In the genomic region with DNA sequence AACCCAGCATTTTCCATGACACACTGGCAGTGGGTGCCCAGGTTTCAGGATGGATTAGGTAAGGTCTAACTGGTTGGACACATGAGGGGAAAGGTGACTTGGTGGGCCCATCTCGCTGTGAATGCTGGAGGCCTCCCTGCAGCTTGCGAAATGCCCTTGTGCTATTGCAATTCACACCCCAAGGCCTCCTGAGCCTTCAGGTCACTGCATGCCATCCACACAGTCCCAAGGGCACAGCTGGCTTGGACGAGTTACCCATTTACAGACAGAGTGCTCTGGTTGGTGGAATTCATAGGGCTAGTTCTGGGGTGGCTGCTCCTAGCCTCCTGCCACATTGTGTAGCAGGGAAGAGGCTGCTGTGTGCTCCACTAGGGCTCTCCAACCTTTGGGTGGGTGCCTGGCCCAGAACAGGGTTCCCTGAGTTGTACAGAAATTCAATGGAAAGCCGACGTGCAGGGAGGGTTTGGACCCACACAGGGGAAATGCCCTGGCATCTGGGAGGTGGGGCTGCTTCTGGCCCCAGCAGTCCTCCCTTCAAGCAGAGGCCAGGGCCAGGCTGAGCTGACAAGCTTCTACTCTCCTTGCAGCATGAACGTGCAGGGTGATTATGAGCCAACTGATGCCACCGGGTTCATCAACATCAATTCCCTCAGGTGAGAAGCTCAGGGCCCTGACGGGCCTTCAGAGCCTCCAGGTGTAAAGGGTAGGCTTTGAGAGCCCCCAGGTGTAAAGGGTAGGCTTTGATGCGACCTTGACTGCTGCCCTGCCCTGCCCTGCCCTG, we compare ENCODE assay signal across 1 cellular context.
TF ChIP-seq lines count a peak whose summit lies in the region.

No MANE protein-coding gene starts in this region.

TF ChIP-seq in HepG2, 621 proteins besides CTCF, POLR2A, EP300 and RAD21 (continued from another document and continues in another):
- TF ChIP-seq, protein P1, sequence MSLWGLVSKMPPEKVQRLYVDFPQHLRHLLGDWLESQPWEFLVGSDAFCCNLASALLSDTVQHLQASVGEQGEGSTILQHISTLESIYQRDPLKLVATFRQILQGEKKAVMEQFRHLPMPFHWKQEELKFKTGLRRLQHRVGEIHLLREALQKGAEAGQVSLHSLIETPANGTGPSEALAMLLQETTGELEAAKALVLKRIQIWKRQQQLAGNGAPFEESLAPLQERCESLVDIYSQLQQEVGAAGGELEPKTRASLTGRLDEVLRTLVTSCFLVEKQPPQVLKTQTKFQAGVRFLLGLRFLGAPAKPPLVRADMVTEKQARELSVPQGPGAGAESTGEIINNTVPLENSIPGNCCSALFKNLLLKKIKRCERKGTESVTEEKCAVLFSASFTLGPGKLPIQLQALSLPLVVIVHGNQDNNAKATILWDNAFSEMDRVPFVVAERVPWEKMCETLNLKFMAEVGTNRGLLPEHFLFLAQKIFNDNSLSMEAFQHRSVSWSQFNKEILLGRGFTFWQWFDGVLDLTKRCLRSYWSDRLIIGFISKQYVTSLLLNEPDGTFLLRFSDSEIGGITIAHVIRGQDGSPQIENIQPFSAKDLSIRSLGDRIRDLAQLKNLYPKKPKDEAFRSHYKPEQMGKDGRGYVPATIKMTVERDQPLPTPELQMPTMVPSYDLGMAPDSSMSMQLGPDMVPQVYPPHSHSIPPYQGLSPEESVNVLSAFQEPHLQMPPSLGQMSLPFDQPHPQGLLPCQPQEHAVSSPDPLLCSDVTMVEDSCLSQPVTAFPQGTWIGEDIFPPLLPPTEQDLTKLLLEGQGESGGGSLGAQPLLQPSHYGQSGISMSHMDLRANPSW (CRISPR knock-in tag; IDR thresholded peaks at IDR 0.05; ENCODE audit: borderline replicate concordance): no peak
- TF ChIP-seq MIXL1 (CRISPR knock-in tag; IDR thresholded peaks at IDR 0.05) (peak; percentile 79; the same call in 1 of the 2 replicates), ZBTB42 (CRISPR knock-in tag; IDR thresholded peaks at IDR 0.05) (peak; percentile 26; the same call in 1 of the 2 replicates), MYC (CRISPR knock-in tag; IDR thresholded peaks at IDR 0.05; ENCODE audit: borderline replicate concordance) (peak; percentile 91), ZBTB25 (CRISPR knock-in tag; IDR thresholded peaks at IDR 0.05) (peak; percentile 63; the same call in 1 of the 2 replicates), ZNF205 (CRISPR knock-in tag; IDR thresholded peaks at IDR 0.05) (peak; percentile 32; the same call in 1 of the 2 replicates), ZNF605 (CRISPR knock-in tag; IDR thresholded peaks at IDR 0.05) (no peak), ZNF510 (CRISPR knock-in tag; IDR thresholded peaks at IDR 0.05; ENCODE audit: low read depth) (peak; percentile 51; the same call in 1 of the 2 replicates), MBNL3 (CRISPR knock-in tag; conservative IDR thresholded peaks at IDR 0.05) (no peak), ZBTB43 (CRISPR knock-in tag; conservative IDR thresholded peaks at IDR 0.05) (peak; percentile 85; the same call in 1 of the 2 replicates), TCF12 (IDR thresholded peaks at IDR 0.05) (no peak), TCF12 (CRISPR knock-in tag; IDR thresholded peaks at IDR 0.05) (peak; percentile 28; the same call in 1 of the 2 replicates), PCBP2 (optimal IDR thresholded peaks at IDR 0.05; ENCODE audit: low read depth, low read length, poor library complexity, severe bottlenecking) (no peak), ZBTB2 (CRISPR knock-in tag; IDR thresholded peaks at IDR 0.05; ENCODE audit: low read depth) (no peak), ZNF282 (IDR thresholded peaks at IDR 0.05; ENCODE audit: partially characterized antibody) (no peak), ZHX1 (CRISPR knock-in tag; IDR thresholded peaks at IDR 0.05; ENCODE audit: low read depth) (peak; percentile 77), ZNF362 (CRISPR knock-in tag; IDR thresholded peaks at IDR 0.05; ENCODE audit: borderline replicate concordance) (no peak), ZNF441 (CRISPR knock-in tag; IDR thresholded peaks at IDR 0.05; ENCODE audit: borderline replicate concordance) (peak; percentile 77), NCOA2 (CRISPR knock-in tag; IDR thresholded peaks at IDR 0.05) (peak; percentile 89), MIER3 (CRISPR knock-in tag; IDR thresholded peaks at IDR 0.05; ENCODE audit: borderline replicate concordance) (peak; percentile 95; the same call in 1 of the 2 replicates), CBX5 (CRISPR knock-in tag; IDR thresholded peaks at IDR 0.05; ENCODE audit: borderline replicate concordance) (peak; percentile 72; the same call in 1 of the 2 replicates), PAXIP1 (CRISPR knock-in tag; conservative IDR thresholded peaks at IDR 0.05) (peak; percentile 92), MTA1 (CRISPR knock-in tag; IDR thresholded peaks at IDR 0.05; ENCODE audit: borderline replicate concordance) (peak; percentile 96), JDP2 (CRISPR knock-in tag; IDR thresholded peaks at IDR 0.05; ENCODE audit: borderline replicate concordance) (no peak), BRCA1 (CRISPR knock-in tag; IDR thresholded peaks at IDR 0.05) (no peak), ZNF253 (CRISPR knock-in tag; IDR thresholded peaks at IDR 0.05; ENCODE audit: borderline replicate concordance) (no peak), ATF1 (CRISPR knock-in tag; IDR thresholded peaks at IDR 0.05) (no peak), ATF3 (CRISPR knock-in tag; IDR thresholded peaks at IDR 0.05) (peak; percentile 58), SP1 (IDR thresholded peaks at IDR 0.05) (no peak), SP1 (CRISPR knock-in tag; IDR thresholded peaks at IDR 0.05) (no peak), RXRB (CRISPR knock-in tag; IDR thresholded peaks at IDR 0.05; ENCODE audit: borderline replicate concordance) (peak; percentile 93), ADNP (CRISPR knock-in tag; IDR thresholded peaks at IDR 0.05) (peak; percentile 59; the same call in 1 of the 2 replicates), ZNF614 (CRISPR knock-in tag; IDR thresholded peaks at IDR 0.05; ENCODE audit: borderline replicate concordance) (peak; percentile 86; the same call in 1 of the 2 replicates), JUNB (CRISPR knock-in tag; IDR thresholded peaks at IDR 0.05; ENCODE audit: borderline replicate concordance) (no peak), JUN (CRISPR knock-in tag; IDR thresholded peaks at IDR 0.05) (peak; percentile 88), ZNF775 (CRISPR knock-in tag; IDR thresholded peaks at IDR 0.05; ENCODE audit: borderline replicate concordance) (no peak), KDM1A (CRISPR knock-in tag; IDR thresholded peaks at IDR 0.05) (peak; percentile 54; the same call in 1 of the 2 replicates), ZNF230 (CRISPR knock-in tag; IDR thresholded peaks at IDR 0.05) (peak; percentile 90; the same call in 1 of the 2 replicates), FOXA3 (CRISPR knock-in tag; IDR thresholded peaks at IDR 0.05) (peak; percentile 83), PHF21A (CRISPR knock-in tag; IDR thresholded peaks at IDR 0.05) (peak; percentile 88), ZNF841 (CRISPR knock-in tag; IDR thresholded peaks at IDR 0.05; ENCODE audit: borderline replicate concordance) (no peak), ZFYVE20 (CRISPR knock-in tag; IDR thresholded peaks at IDR 0.05; ENCODE audit: borderline replicate concordance, low read depth) (no peak), CC2D1A (CRISPR knock-in tag; IDR thresholded peaks at IDR 0.05) (0 out of 2 replicates have a peak, but pooled peaks have one; percentile 71)
- TF ChIP-seq, protein P2, sequence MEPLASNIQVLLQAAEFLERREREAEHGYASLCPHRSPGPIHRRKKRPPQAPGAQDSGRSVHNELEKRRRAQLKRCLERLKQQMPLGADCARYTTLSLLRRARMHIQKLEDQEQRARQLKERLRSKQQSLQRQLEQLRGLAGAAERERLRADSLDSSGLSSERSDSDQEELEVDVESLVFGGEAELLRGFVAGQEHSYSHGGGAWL (CRISPR knock-in tag; IDR thresholded peaks at IDR 0.05): no peak
- TF ChIP-seq, protein P3, sequence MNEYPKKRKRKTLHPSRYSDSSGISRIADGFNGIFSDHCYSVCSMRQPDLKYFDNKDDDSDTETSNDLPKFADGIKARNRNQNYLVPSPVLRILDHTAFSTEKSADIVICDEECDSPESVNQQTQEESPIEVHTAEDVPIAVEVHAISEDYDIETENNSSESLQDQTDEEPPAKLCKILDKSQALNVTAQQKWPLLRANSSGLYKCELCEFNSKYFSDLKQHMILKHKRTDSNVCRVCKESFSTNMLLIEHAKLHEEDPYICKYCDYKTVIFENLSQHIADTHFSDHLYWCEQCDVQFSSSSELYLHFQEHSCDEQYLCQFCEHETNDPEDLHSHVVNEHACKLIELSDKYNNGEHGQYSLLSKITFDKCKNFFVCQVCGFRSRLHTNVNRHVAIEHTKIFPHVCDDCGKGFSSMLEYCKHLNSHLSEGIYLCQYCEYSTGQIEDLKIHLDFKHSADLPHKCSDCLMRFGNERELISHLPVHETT (CRISPR knock-in tag; conservative IDR thresholded peaks at IDR 0.05): 0 out of 2 replicates have a peak, but pooled peaks have one; percentile 38
